11 cellular contexts compared by ENCODE assay signal in genomic region chr15:99454107-99454809, GRCh38.
A peak's percentile ranks its signal among the peaks of the same experiment; 100 is the strongest.
DNase-seq lines count a peak whose midpoint lies in the region; ATAC-seq and TF ChIP-seq lines count a peak whose summit lies in the region.
"Had no signal": no experiment of that assay in that cellular context is flagged by ENCODE, and none has a peak within 500 bp of the region (broad histone marks: within the 10 kb centered on the region; RNA-seq: fewer than 3 reads in every experiment).

No MANE protein-coding gene starts in this region.

- peak overlapping the region; percentile 73 for H3K4me2 ChIP-seq in GM23248 (ENCODE audit: unreplicated experiment)

- H4K20me1 ChIP-seq in GM23248 (ENCODE audit: insufficient read depth) = no peaks in the 10 kb centered on the region

- peaks cover 25% of the 10 kb centered on the region for H3K4me1 ChIP-seq in GM23248 (ENCODE audit: insufficient read depth)
- peaks cover 3 to 12% of the 10 kb centered on the region in 2 donors for H3K4me1 ChIP-seq in breast epithelium
- H3K4me1 ChIP-seq: BE2C had no signal

- H3K9me2 ChIP-seq in GM23248 (ENCODE audit: insufficient read depth) = no peaks in the 10 kb centered on the region

- ATAC-seq in left lobe of liver (no peak), GM21447 (IDR thresholded peaks at IDR 0.05; ENCODE audit: unreplicated experiment) (no peak)

- no peaks in the 10 kb centered on the region for H3F3A ChIP-seq in GM23248 (ENCODE audit: insufficient read depth)

- peak overlapping the region; percentile 80 for H3K27ac ChIP-seq in GM23248
- peak overlapping the region; percentile 77 to 96 for H3K27ac ChIP-seq in breast epithelium
- H3K27ac ChIP-seq in skin epidermis = peak overlapping the region in 20 of 21 experiments; percentile 31 to 93 (median 80)

- no peak for TF ChIP-seq CTCF in breast epithelium (IDR thresholded peaks at IDR 0.05)

- peak overlapping the region; percentile 87; the same call in 1 of the 2 replicates for H2AFZ ChIP-seq in GM23248

- H3K4me3 ChIP-seq in GM23248 (no peak overlapping the region), breast epithelium (no peak overlapping the region), skin epidermis (no peak overlapping the region)

- no peaks in the 10 kb centered on the region for H3K79me2 ChIP-seq in GM23248 (ENCODE audit: insufficient read depth)

- in situ Hi-C loops in GM23248 (cut with MboI) = no loop called here

- no peaks in the 10 kb centered on the region for H3K27me3 ChIP-seq in GM23248 (replicated peaks; ENCODE audit: insufficient read depth)
- no peaks in the 10 kb centered on the region for H3K27me3 ChIP-seq in breast epithelium
- H3K27me3 ChIP-seq: BE2C had no signal

- peak overlapping the region; percentile 80; the same call in 1 of the 2 replicates for H3K9ac ChIP-seq in GM23248

- H3K36me3 ChIP-seq in GM23248 (ENCODE audit: low read depth) (no peaks in the 10 kb centered on the region), breast epithelium (no peaks in the 10 kb centered on the region)
- H3K36me3 ChIP-seq: BE2C had no signal

- WGBS in GM23248 (ENCODE audit: low coverage in 1 of 2, low lambda C conversion rate in 2 of 2, missing lambda C conversion rate in 2 of 2), 2 experiments = 84 to 88% methylated on average over 6 of the region's 6 CpGs

- no peak for DNase-seq in GM23248
- DNase-seq in breast epithelium (ENCODE audit: low spot score in 2 of 2) = peak; percentile 10 to 14
- peak; percentile 32 for DNase-seq in left lobe of liver (ENCODE audit: low spot score)
- no peak for DNase-seq in GM19240 (ENCODE audit: insufficient read length, low spot score)
- DNase-seq in NCI-H345 (lab: John Stamatoyannopoulos, UW) = no peak
- no peak for DNase-seq in RKO (ENCODE audit: low spot score)
- DNase-seq: BE2C, naive B cell, NCI-H524 treated with DMSO at 0.1 percent for 48 hours had no signal

- no peaks in the 10 kb centered on the region for H3K9me3 ChIP-seq in GM23248 (ENCODE audit: low read depth)
- no peaks in the 10 kb centered on the region for H3K9me3 ChIP-seq in breast epithelium
- H3K9me3 ChIP-seq: BE2C had no signal

- TF ChIP-seq POLR2A in breast epithelium (IDR thresholded peaks at IDR 0.05) = no peak

- intact Hi-C loops in breast epithelium (cut with DNase I; ENCODE audit: low total_unique reads) = no loop called here

Comparison
In these comparisons a context has a peak if more than half of its experiments do, and no peak if none do; other contexts are left out.
1. DNase-seq: peak in breast epithelium (2 of 2) and left lobe of liver (single experiment); none in GM23248 (single experiment), GM19240 (single experiment), NCI-H345 (single experiment) and RKO (single experiment).
2. Peak in every context shown above with its lines, with median percentiles within 50 percentile points of each other: H3K27ac ChIP-seq.